In genomic region chr14:28896337-28896736, GRCh38 we compare ENCODE assay signal across 32 cellular contexts.
"Had no signal": no experiment of that assay in that cellular context is flagged by ENCODE, and none has a peak within 500 bp of the region (broad histone marks: within the 10 kb centered on the region; RNA-seq: fewer than 3 reads in every experiment).

No MANE protein-coding gene starts in this region.

- H3K27ac Mint-ChIP-seq: activated B cell treated with CpG ODN at 0.5 μM for 24 hours; activated CD4-positive, alpha-beta memory T cell treated with anti-CD3 and anti-CD28 coated beads for 36 hours; activated CD4-positive, alpha-beta T cell treated with anti-CD3 and anti-CD28 coated beads, Interleukin-2, amount 10 ng/mL, durations not matched to agents 24 days and 14 days; activated CD8-positive, alpha-beta T cell treated with anti-CD3 and anti-CD28 coated beads for 36 hours; activated naive CD4-positive, alpha-beta T cell treated with anti-CD3 and anti-CD28 coated beads for 36 hours; activated naive CD4-positive, alpha-beta T cell treated with anti-CD3 and anti-CD28 coated beads, Interleukin-2, amount 50 U/mL, for 72 hours; activated naive CD8-positive, alpha-beta T cell treated with anti-CD3 and anti-CD28 coated beads for 36 hours; activated T-cell treated with anti-CD3 and anti-CD28 coated beads, Interleukin-2, amount 50 U/mL, for 72 hours; activated T-helper 1 cell treated with anti-CD3 and anti-CD28 coated beads, Interleukin-12 subunit alpha, Interleukin-12 subunit beta, Interleukin-2, Interleukin-4 antibody, amounts not matched to agents 30 ng/mL and 10 ng/mL and 1 ng/mL, durations not matched to agents 14 hours and 24 hours and 36 hours; activated T-helper 17 cell treated with anti-CD3 and anti-CD28 coated beads, Interleukin-2, amount 50 U/mL, for 72 hours; T-helper 1 cell treated with Interleukin-12 subunit alpha and Interleukin-12 subunit beta and Interleukin-4 antibody, amounts not matched to agents 30 μg/mL and 1 μg/mL, for 36 hours; T-helper 2 cell treated with Interferon-gamma antibody and Interleukin-4, amounts not matched to agents 5 μg/mL and 100 μg/mL, for 36 hours had no signal

- H3K4me1 Mint-ChIP-seq: activated B cell treated with CpG ODN at 0.5 μM for 24 hours; activated CD4-positive, alpha-beta T cell treated with anti-CD3 and anti-CD28 coated beads, Interleukin-2, amount 10 ng/mL, durations not matched to agents 24 days and 14 days; activated naive CD8-positive, alpha-beta T cell treated with anti-CD3 and anti-CD28 coated beads for 36 hours; activated T-helper 17 cell treated with anti-CD3 and anti-CD28 coated beads, Interleukin-2, amount 50 U/mL, for 72 hours had no signal

- H3K9me3 Mint-ChIP-seq: activated B cell treated with CpG ODN at 0.5 μM for 24 hours; activated naive CD4-positive, alpha-beta T cell treated with anti-CD3 and anti-CD28 coated beads for 36 hours; activated T-cell treated with anti-CD3 and anti-CD28 coated beads, Interleukin-2, amount 50 U/mL, for 72 hours; activated T-helper 17 cell treated with anti-CD3 and anti-CD28 coated beads, Interleukin-2, amount 50 U/mL, for 72 hours had no signal

- H3K27me3 Mint-ChIP-seq: activated B cell treated with CpG ODN at 0.5 μM for 24 hours; activated CD4-positive, alpha-beta memory T cell treated with anti-CD3 and anti-CD28 coated beads for 36 hours; activated CD4-positive, alpha-beta T cell treated with anti-CD3 and anti-CD28 coated beads, Interleukin-2, amount 10 ng/mL, durations not matched to agents 24 days and 14 days; activated CD8-positive, alpha-beta T cell treated with anti-CD3 and anti-CD28 coated beads for 36 hours; activated naive CD8-positive, alpha-beta T cell treated with anti-CD3 and anti-CD28 coated beads for 36 hours; activated T-helper 17 cell treated with anti-CD3 and anti-CD28 coated beads, Interleukin-2, amount 50 U/mL, for 72 hours had no signal

- H3K4me3 Mint-ChIP-seq: activated B cell treated with CpG ODN at 0.5 μM for 24 hours; activated CD4-positive, alpha-beta memory T cell treated with anti-CD3 and anti-CD28 coated beads for 36 hours; activated CD4-positive, alpha-beta T cell treated with anti-CD3 and anti-CD28 coated beads, Interleukin-2, amount 10 ng/mL, durations not matched to agents 24 days and 14 days; activated CD8-positive, alpha-beta T cell treated with anti-CD3 and anti-CD28 coated beads for 36 hours; activated naive CD4-positive, alpha-beta T cell treated with anti-CD3 and anti-CD28 coated beads for 36 hours; activated naive CD8-positive, alpha-beta T cell treated with anti-CD3 and anti-CD28 coated beads for 36 hours; activated T-cell treated with anti-CD3 and anti-CD28 coated beads, Interleukin-2, amount 50 U/mL, for 4 hours; activated T-cell treated with anti-CD3 and anti-CD28 coated beads, Interleukin-2, amount 50 U/mL, for 72 hours; activated T-helper 1 cell treated with anti-CD3 and anti-CD28 coated beads, Interleukin-12 subunit alpha, Interleukin-12 subunit beta, Interleukin-2, Interleukin-4 antibody, amounts not matched to agents 30 ng/mL and 10 ng/mL and 1 ng/mL, durations not matched to agents 14 hours and 24 hours and 36 hours; activated T-helper 17 cell treated with anti-CD3 and anti-CD28 coated beads, Interleukin-2, amount 50 U/mL, for 72 hours; T-helper 1 cell treated with Interleukin-12 subunit alpha and Interleukin-12 subunit beta and Interleukin-4 antibody, amounts not matched to agents 30 μg/mL and 1 μg/mL, for 36 hours; T-helper 2 cell treated with Interferon-gamma antibody and Interleukin-4, amounts not matched to agents 5 μg/mL and 100 μg/mL, for 36 hours had no signal

- H3K36me3 Mint-ChIP-seq: activated CD4-positive, alpha-beta memory T cell treated with anti-CD3 and anti-CD28 coated beads for 36 hours; activated naive CD4-positive, alpha-beta T cell treated with anti-CD3 and anti-CD28 coated beads, Interleukin-2, amount 50 U/mL, for 72 hours; activated naive CD8-positive, alpha-beta T cell treated with anti-CD3 and anti-CD28 coated beads for 36 hours had no signal

- ATAC-seq: activated CD8-positive, alpha-beta T cell treated with anti-CD3 and anti-CD28 coated beads for 36 hours; activated naive CD4-positive, alpha-beta T cell treated with anti-CD3 and anti-CD28 coated beads, Interleukin-2, amount 50 U/mL, for 72 hours; activated T-cell treated with anti-CD3 and anti-CD28 coated beads, Interleukin-2, amount 50 U/mL, for 4 hours; activated T-cell treated with anti-CD3 and anti-CD28 coated beads, Interleukin-2, amount 50 U/mL, for 72 hours; activated T-helper 17 cell treated with anti-CD3 and anti-CD28 coated beads, Interleukin-2, amount 50 U/mL, for 72 hours; body of pancreas had no signal

- DNase-seq: activated B cell treated with CpG ODN at 0.5 μM for 24 hours; activated CD4-positive, alpha-beta memory T cell treated with anti-CD3 and anti-CD28 coated beads for 36 hours; activated CD4-positive, alpha-beta T cell treated with anti-CD3 and anti-CD28 coated beads for 4 hours; activated CD4-positive, alpha-beta T cell treated with anti-CD3 and anti-CD28 coated beads, Interleukin-2, amount 10 ng/mL, durations not matched to agents 24 days and 14 days; activated CD4-positive, alpha-beta T cell treated with anti-CD3 and anti-CD28 coated beads, Interleukin-2, amount 50 U/mL, for 1 hour; activated CD4-positive, alpha-beta T cell treated with anti-CD3 and anti-CD28 coated beads, Interleukin-2, amount 50 U/mL, for 4 hours; activated CD4-positive, CD25-positive, alpha-beta regulatory T cell treated with anti-CD3 and anti-CD28 coated beads, Interleukin-2, amount 50 U/mL, for 72 hours; activated CD8-positive, alpha-beta memory T cell treated with anti-CD3 and anti-CD28 coated beads, Interleukin-2, amount 50 U/mL, for 4 hours; activated CD8-positive, alpha-beta T cell treated with anti-CD3 and anti-CD28 coated beads for 36 hours; activated effector memory CD4-positive, alpha-beta T cell treated with anti-CD3 and anti-CD28 coated beads, Interleukin-2, amount 50 U/mL, for 16 hours; activated gamma-delta T cell treated with Interleukin-2 at 50 U/mL for 16 hours; activated naive CD4-positive, alpha-beta T cell; activated naive CD4-positive, alpha-beta T cell treated with anti-CD3 and anti-CD28 coated beads for 36 hours; activated naive CD4-positive, alpha-beta T cell treated with anti-CD3 and anti-CD28 coated beads, Interleukin-2, amount 50 U/mL, for 16 hours; activated naive CD8-positive, alpha-beta T cell treated with anti-CD3 and anti-CD28 coated beads for 36 hours; activated T-cell treated with anti-CD3 and anti-CD28 coated beads for 4 hours; activated T-cell treated with anti-CD3 and anti-CD28 coated beads, Interleukin-2, amount 50 U/mL, for 1 hour; activated T-cell treated with anti-CD3 and anti-CD28 coated beads, Interleukin-2, amount 50 U/mL, for 4 hours; activated T-cell treated with anti-CD3 and anti-CD28 coated beads, Interleukin-2, amount 50 U/mL, for 72 hours; adrenal gland; amniotic stem cell; aorta; body of pancreas; brain microvascular endothelial cell; central memory CD4-positive, alpha-beta T cell; T-helper 2 cell; T-helper 9 cell had no signal
